ENCODE assay signal across 8 cellular contexts in genomic region chr12:120495723-120496352, GRCh38. TPM values are rescaled to one million over a fixed set of nuclear protein-coding genes. Genes with fewer than 3 reads are reported as not detected.
DNase-seq lines count a peak whose midpoint lies in the region; ATAC-seq and TF ChIP-seq lines count a peak whose summit lies in the region.

Gene DYNLL1, plus strand, starts transcription at chr12:120496113. Its CDS starts 309 bp downstream, at chr12:120496422.

- H3K27me3 Mint-ChIP-seq in nephron progenitor cell (ENCODE audit: low read depth, poor library complexity), result peaks cover 3% of the 10 kb centered on the region
- H3K27me3 Mint-ChIP-seq in stimulated activated naive CD8-positive, alpha-beta T cell treated with anti-CD3 and anti-CD28 coated beads, Interleukin-15, amount 100 ng/mL, for 72 hours, result no peaks in the 10 kb centered on the region

- peaks cover 6% of the 10 kb centered on the region for H3K36me3 ChIP-seq in H7 (replicated peaks; ENCODE audit: control insufficient read depth, insufficient read depth, low read length)

- H3K36me3 Mint-ChIP-seq in nephron progenitor cell (ENCODE audit: low read depth), result peaks cover 40% of the 10 kb centered on the region

- H3K9me3 Mint-ChIP-seq in nephron progenitor cell, result no peaks in the 10 kb centered on the region
- H3K9me3 Mint-ChIP-seq in stimulated activated naive CD8-positive, alpha-beta T cell treated with anti-CD3 and anti-CD28 coated beads, Interleukin-15, amount 100 ng/mL, for 72 hours, result no peaks in the 10 kb centered on the region

- H3K4me3 ChIP-seq in H7 (ENCODE audit: insufficient read depth, low read depth, low read length), result peak within 1 kb of the TSS; percentile 90
- H3K4me3 ChIP-seq in fibroblast of the aortic adventitia (ENCODE audit: low read depth, low read length), result peak within 1 kb of the TSS; percentile 92

- H3K4me3 Mint-ChIP-seq in nephron progenitor cell, result peak within 1 kb of the TSS; percentile 100
- H3K4me3 Mint-ChIP-seq in stimulated activated naive CD8-positive, alpha-beta T cell treated with anti-CD3 and anti-CD28 coated beads, Interleukin-15, amount 100 ng/mL, for 72 hours, result peak within 1 kb of the TSS; percentile 87 to 91

- peak; percentile 98 for ATAC-seq in stimulated activated naive CD8-positive, alpha-beta T cell treated with anti-CD3 and anti-CD28 coated beads, Interleukin-15, amount 100 ng/mL, for 72 hours

- TF ChIP-seq CTCF in fibroblast of the aortic adventitia (IDR thresholded peaks at IDR 0.05; ENCODE audit: insufficient read depth, low read length), result no peak
- no peak for TF ChIP-seq CTCF in nephron progenitor cell (IDR thresholded peaks at IDR 0.05)

- H3K27me3 ChIP-seq in H7 (ENCODE audit: control insufficient read depth, insufficient read depth, low read length), result no peaks in the 10 kb centered on the region

- peak; percentile 99 for DNase-seq in ELF-1 (ENCODE audit: low read depth, low spot score)
- DNase-seq in H7, result peak; percentile 99
- peak; percentile 92 for DNase-seq in M059J (ENCODE audit: low read depth)
- peak; percentile 93 to 94 for DNase-seq in SHP77 (lab: John Stamatoyannopoulos, UW)
- DNase-seq in activated effector memory CD4-positive, alpha-beta T cell treated with Interleukin-2 at 50 U/mL for 16 hours, result peak; percentile 96
- peak; percentile 95 for DNase-seq in fibroblast of the aortic adventitia (ENCODE audit: low read depth)
- peak; percentile 99 for DNase-seq in nephron progenitor cell
- DNase-seq in stimulated activated naive CD8-positive, alpha-beta T cell treated with anti-CD3 and anti-CD28 coated beads, Interleukin-15, amount 100 ng/mL, for 72 hours, result peak; percentile 97 to 98

- peak within 1 kb of the TSS; percentile 99 for H3K27ac Mint-ChIP-seq in nephron progenitor cell
- H3K27ac Mint-ChIP-seq in stimulated activated naive CD8-positive, alpha-beta T cell treated with anti-CD3 and anti-CD28 coated beads, Interleukin-15, amount 100 ng/mL, for 72 hours, result peak within 1 kb of the TSS; percentile 92 to 95

- peaks cover 40% of the 10 kb centered on the region for H3K4me1 Mint-ChIP-seq in nephron progenitor cell
- H3K4me1 Mint-ChIP-seq in stimulated activated naive CD8-positive, alpha-beta T cell treated with anti-CD3 and anti-CD28 coated beads, Interleukin-15, amount 100 ng/mL, for 72 hours, result peaks cover 31% of the 10 kb centered on the region

RNA-seq across cellular contexts. Expression of gene DYNLL1, which starts in this region (rescaled TPM):
- 215 and 313 TPM in 2 replicates for total RNA-seq in H7 (2014; rRNA removed; shearing (Covaris generic))
- 529 and 605 TPM in 2 replicates for total RNA-seq in M059J (2014; rRNA removed; shearing (Covaris generic))
- total RNA-seq in fibroblast of the aortic adventitia (ENCODE audit: low replicate concordance), result 93.5 and 453 TPM in 2 replicates

Comparison
In these comparisons a context has a peak if more than half of its experiments do, and no peak if none do; other contexts are left out.
1. Peak in every context shown above with its lines: DNase-seq, ATAC-seq and H3K4me3 ChIP-seq.